Comparison of ENCODE assay signal across 8 cellular contexts in the genomic region with DNA sequence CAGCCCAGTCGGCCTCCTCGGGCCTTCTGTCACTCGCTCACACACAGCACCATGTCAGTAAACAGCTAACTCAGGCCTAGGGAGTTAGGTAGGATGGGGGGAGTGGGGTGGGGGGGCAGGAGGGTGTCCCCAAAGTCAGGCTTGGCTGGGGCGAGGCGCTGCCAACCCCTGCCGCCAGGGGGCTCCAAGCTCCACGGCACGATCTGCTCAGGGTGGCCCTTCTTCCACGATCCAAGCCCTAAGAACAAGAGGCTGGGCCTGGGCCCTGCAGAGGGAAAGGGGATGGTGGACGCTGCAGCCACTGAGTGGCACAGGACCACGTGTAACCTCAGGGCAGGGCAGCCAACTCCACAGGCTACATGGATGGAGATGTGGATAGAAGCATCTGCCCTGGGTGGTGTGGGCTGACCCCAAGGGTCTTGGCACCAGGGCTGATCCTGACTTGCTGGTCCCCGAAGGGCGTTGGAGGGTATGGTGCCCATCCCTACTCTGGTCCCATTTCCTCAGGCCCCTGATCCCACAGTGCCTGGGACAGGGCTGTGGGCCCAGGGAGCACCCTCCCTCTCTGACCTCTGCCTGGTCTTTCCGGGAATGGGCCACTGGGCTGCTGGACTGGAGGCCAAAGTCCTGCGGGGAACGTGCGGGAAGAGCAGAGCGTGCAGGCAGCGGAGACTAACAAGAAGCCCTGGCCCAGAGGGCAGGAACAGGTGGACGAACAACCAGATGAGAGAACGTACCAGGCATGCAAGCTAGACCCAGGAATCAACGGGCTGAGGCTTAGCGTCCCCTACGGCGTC. TPM values are rescaled to one million over a fixed set of nuclear protein-coding genes. Genes with fewer than 3 reads are reported as not detected.
DNase-seq lines count a peak whose midpoint lies in the region; ATAC-seq and TF ChIP-seq lines count a peak whose summit lies in the region.

No MANE protein-coding gene starts in this region.

- H3K27me3 ChIP-seq in Karpas-422 (ENCODE audit: low read length) (no peaks in the 10 kb centered on the region), WERI-Rb-1 (ENCODE audit: insufficient read depth, low read depth, severe bottlenecking) (no peaks in the 10 kb centered on the region)

- peak; percentile 72 for DNase-seq in ELF-1 (ENCODE audit: low read depth, low spot score)
- peak; percentile 92 for DNase-seq in Karpas-422
- peak; percentile 78 for DNase-seq in WERI-Rb-1
- peak; percentile 74 for DNase-seq in islet precursor cell
- DNase-seq in stimulated activated CD4-positive, alpha-beta T cell treated with anti-CD3 and anti-CD28 coated beads, Interleukin-1b, Interleukin-23, amount 100 ng/mL, for 48 hours, result peak; percentile 71

- no peaks in the 10 kb centered on the region for H3K9me2 ChIP-seq in Karpas-422 (replicated peaks; ENCODE audit: insufficient read depth, low read length)

- no peaks in the 10 kb centered on the region for H3K9me3 ChIP-seq in Karpas-422 (ENCODE audit: low read length)
- H3K9me3 ChIP-seq in WERI-Rb-1 (ENCODE audit: severe bottlenecking), result no peaks in the 10 kb centered on the region

- ATAC-seq in HG03159 (IDR thresholded peaks at IDR 0.05; ENCODE audit: unreplicated experiment) (no peak), GM21825 (IDR thresholded peaks at IDR 0.05; ENCODE audit: unreplicated experiment) (no peak)

- H3K9me3 Mint-ChIP-seq in brain, result no peaks in the 10 kb centered on the region

- H3K27me3 Mint-ChIP-seq in brain, result no peaks in the 10 kb centered on the region

- H3K27ac ChIP-seq in Karpas-422 (ENCODE audit: low read length) (no peak overlapping the region), WERI-Rb-1 (peak overlapping the region; percentile 60)

- no peak overlapping the region for H3K4me3 Mint-ChIP-seq in brain

- peaks cover 28% of the 10 kb centered on the region for H3K36me3 Mint-ChIP-seq in brain

- H3K4me3 ChIP-seq in Karpas-422 (ENCODE audit: low read length) (no peak overlapping the region), WERI-Rb-1 (ENCODE audit: low read depth, low read length) (no peak overlapping the region)

- TF ChIP-seq CTCF in WERI-Rb-1 (IDR thresholded peaks at IDR 0.05; ENCODE audit: low read depth, low read length) (peak; percentile 95), brain (conservative IDR thresholded peaks at IDR 0.05) (peak; percentile 93 to 97)

- no peak overlapping the region for H3K4me2 ChIP-seq in Karpas-422 (ENCODE audit: low read depth, low read length, poor library complexity, severe bottlenecking)

- H3K4me1 Mint-ChIP-seq in brain, result peaks cover 43% of the 10 kb centered on the region

- H3K36me3 ChIP-seq in Karpas-422 (ENCODE audit: insufficient read depth, low read length) (no peaks in the 10 kb centered on the region), WERI-Rb-1 (peaks cover 80% of the 10 kb centered on the region)

- no peak overlapping the region for H2AFZ ChIP-seq in Karpas-422 (ENCODE audit: low read length)

- no peak overlapping the region for H3K9ac ChIP-seq in Karpas-422 (ENCODE audit: low read length)

- H4K20me1 ChIP-seq in Karpas-422 (ENCODE audit: insufficient read depth, low read depth, low read length), result 0 out of 2 replicates have a peak, but pooled peaks cover 3% of the 10 kb centered on the region

- H3K79me2 ChIP-seq in Karpas-422 (ENCODE audit: low read length), result no peaks in the 10 kb centered on the region

- peaks cover 19% of the 10 kb centered on the region for H3K4me1 ChIP-seq in Karpas-422 (ENCODE audit: low read length)

- peak overlapping the region; percentile 48 to 88 (median 80) for H3K27ac Mint-ChIP-seq in brain

RNA-seq across cellular contexts. Expression of gene TXNRD2, which starts 29.1 kb away (rescaled TPM):
- 7.0 and 20.7 TPM in 2 replicates for total RNA-seq in Karpas-422 (2014; rRNA removed; shearing (Covaris generic); ENCODE audit: low replicate concordance)
- 22.2 TPM for polyA plus RNA-seq in brain (ENCODE audit: insufficient read depth, low read depth, low replicate concordance)

RNA-seq across cellular contexts. Expression of gene COMT, which starts 29.1 kb away (rescaled TPM):
- 72.0 and 181 TPM in 2 replicates for total RNA-seq in Karpas-422 (2014; rRNA removed; shearing (Covaris generic); ENCODE audit: low replicate concordance)
- 161 TPM for polyA plus RNA-seq in brain (ENCODE audit: insufficient read depth, low read depth, low replicate concordance)

RNA-seq across cellular contexts. Expression of gene ARVCF, which starts 45.9 kb away (rescaled TPM):
- total RNA-seq in Karpas-422 (2014; rRNA removed; shearing (Covaris generic); ENCODE audit: low replicate concordance), result 4.3 and 13.7 TPM in 2 replicates
- 43.9 TPM for polyA plus RNA-seq in brain (ENCODE audit: insufficient read depth, low read depth, low replicate concordance)

RNA-seq across cellular contexts. Expression of gene TANGO2, which starts 50.2 kb away (rescaled TPM):
- 36.8 and 39.0 TPM in 2 replicates for total RNA-seq in Karpas-422 (2014; rRNA removed; shearing (Covaris generic); ENCODE audit: low replicate concordance)
- polyA plus RNA-seq in brain (ENCODE audit: insufficient read depth, low read depth, low replicate concordance), result 22.2 TPM
